In genomic region chr16:86927699-86928098, GRCh38 we compare ENCODE assay signal across 28 cellular contexts.
"Had no signal": no experiment of that assay in that cellular context is flagged by ENCODE, and none has a peak within 500 bp of the region (broad histone marks: within the 10 kb centered on the region; RNA-seq: fewer than 3 reads in every experiment).

No MANE protein-coding gene starts in this region.

- H3K4me1 ChIP-seq: body of pancreas, colonic mucosa had no signal

- DNase-seq: activated B cell treated with CpG ODN at 0.5 μM for 24 hours; activated CD4-positive, alpha-beta T cell treated with anti-CD3 and anti-CD28 coated beads for 48 hours; activated CD4-positive, alpha-beta T cell treated with anti-CD3 and anti-CD28 coated beads, Interleukin-2, amount 50 U/mL, for 1 hour; activated CD4-positive, alpha-beta T cell treated with anti-CD3 and anti-CD28 coated beads, Interleukin-2, amount 50 U/mL, for 48 hours; activated CD8-positive, alpha-beta memory T cell treated with anti-CD3 and anti-CD28 coated beads for 24 hours; activated gamma-delta T cell; activated naive CD4-positive, alpha-beta T cell; activated naive CD4-positive, alpha-beta T cell treated with anti-CD3 and anti-CD28 coated beads, Interleukin-2, amount 10 ng/mL, durations not matched to agents 7 days and 5 days; activated T-cell treated with anti-CD3 and anti-CD28 coated beads, Interleukin-2, amount 50 U/mL, for 4 hours; amniotic stem cell; anterior cingulate cortex; body of pancreas; central memory CD4-positive, alpha-beta T cell; cerebellar nuclear complex; colonic mucosa; effector CD8-positive, alpha-beta T cell; foreskin fibroblast; head of caudate nucleus; hippocampal formation; T-helper 17 cell; T1000; WERI-Rb-1 had no signal

- H3K9me3 ChIP-seq: body of pancreas, colonic mucosa had no signal

- FAIRE-seq: endometrium, frontal cortex had no signal

- H3K27me3 ChIP-seq: body of pancreas had no signal

- ATAC-seq: activated CD4-positive, CD25-positive, alpha-beta regulatory T cell treated with anti-CD3 and anti-CD28 coated beads, Interleukin-2, amount 50 U/mL, for 24 hours; activated CD8-positive, alpha-beta T cell treated with anti-CD3 and anti-CD28 coated beads for 36 hours; activated T-cell treated with anti-CD3 and anti-CD28 coated beads, Interleukin-2, amount 50 U/mL, for 4 hours; activated T-helper 17 cell treated with anti-CD3 and anti-CD28 coated beads, Interleukin-2, amount 50 U/mL, for 72 hours; body of pancreas; esophagus mucosa; T-helper 17 cell had no signal

- H3K36me3 ChIP-seq: colonic mucosa, WERI-Rb-1 had no signal

- H3K4me3 ChIP-seq: body of pancreas, colonic mucosa had no signal

- H3K27ac ChIP-seq: body of pancreas, colonic mucosa, WERI-Rb-1 had no signal
